In genomic region chr5:139482050-139482889, GRCh38 we compare ENCODE assay signal across 8 cellular contexts. TPM values are rescaled to one million over a fixed set of nuclear protein-coding genes. Genes with fewer than 3 reads are reported as not detected.
A peak's percentile ranks its signal among the peaks of the same experiment; 100 is the strongest.
DNase-seq lines count a peak whose midpoint lies in the region; ATAC-seq, FAIRE-seq and TF ChIP-seq lines count a peak whose summit lies in the region.

STING1 (minus strand) TSS chr5:139482758; CDS start chr5:139481704, 1,054 bp downstream.

- dilution Hi-C loops in endothelial cell of umbilical vein (cut with MboI; ENCODE audit: extremely low pct_ligation_motif_present, low sequenced_read_pairs), result no loop called here

- TF ChIP-seq POLR2A in endothelial cell of umbilical vein (IDR thresholded peaks at IDR 0.05; ENCODE audit: low read depth, low read length), result peak; percentile 58

- peak within 1 kb of the TSS; percentile 24 for H2AFZ ChIP-seq in endothelial cell of umbilical vein (ENCODE audit: low read depth, low read length)

- H3K79me2 ChIP-seq in endothelial cell of umbilical vein (ENCODE audit: control insufficient read depth, insufficient read depth, low read length), result peaks cover 14% of the 10 kb centered on the region

- H3K9ac ChIP-seq in endothelial cell of umbilical vein (replicated peaks; ENCODE audit: extremely low read depth, insufficient read depth, low read length), result peak within 1 kb of the TSS; percentile 86

- no peaks in the 10 kb centered on the region for H3K27me3 Mint-ChIP-seq in activated CD8-positive, alpha-beta T cell treated with anti-CD3 and anti-CD28 coated beads, Interleukin-2, amount 10 ng/mL, durations not matched to agents 7 days and 5 days (ENCODE audit: low read depth)

- no peaks in the 10 kb centered on the region for H3K9me3 Mint-ChIP-seq in activated CD8-positive, alpha-beta T cell treated with anti-CD3 and anti-CD28 coated beads, Interleukin-2, amount 10 ng/mL, durations not matched to agents 7 days and 5 days (ENCODE audit: insufficient read depth)

- POLR2A ChIA-PET in activated CD8-positive, alpha-beta T cell treated with anti-CD3 and anti-CD28 coated beads, Interleukin-2, amount 10 ng/mL, durations not matched to agents 7 days and 5 days (lab: Charles Lee), result interaction anchor here (0.6 to 2.6 kb wide), 27 partner anchors 8 to 210 kb away, joined by 3 to 35 read pairs (median 4); partner anchors contain the start of genes DNAJC18, PAIP2, SMIM33 and UBE2D2
- POLR2A ChIA-PET in endothelial cell of umbilical vein (lab: Charles Lee), result interaction anchor here (0.8 to 2.2 kb wide), 8 partner anchors 9 to 79 kb away, joined by 3 to 21 read pairs (median 6); partner anchors contain the start of genes DNAJC18, ECSCR and UBE2D2

- H3K9me3 ChIP-seq in endothelial cell of umbilical vein (replicated peaks; ENCODE audit: control insufficient read depth, insufficient read depth, low read length), result no peaks in the 10 kb centered on the region

- no peak for TF ChIP-seq CTCF in endothelial cell of umbilical vein (IDR thresholded peaks at IDR 0.05; ENCODE audit: extremely low read depth in 1 of 2, insufficient read depth in 1 of 2, low read depth in 1 of 2, low read length in 2 of 2)

- peaks cover 27% of the 10 kb centered on the region for H3K4me1 ChIP-seq in endothelial cell of umbilical vein (ENCODE audit: control insufficient read depth, extremely low read depth, insufficient read depth, low read length)

- peaks cover 29% of the 10 kb centered on the region for H3K36me3 Mint-ChIP-seq in activated CD8-positive, alpha-beta T cell treated with anti-CD3 and anti-CD28 coated beads, Interleukin-2, amount 10 ng/mL, durations not matched to agents 7 days and 5 days (ENCODE audit: low read depth)

- H3K27ac ChIP-seq in endothelial cell of umbilical vein (ENCODE audit: insufficient read depth, low read depth, low read length) (peak within 1 kb of the TSS; percentile 94), temporal lobe (ENCODE audit: low read depth, low read length) (peak within 1 kb of the TSS; percentile 77)

- peak within 1 kb of the TSS; percentile 79 for H3K4me3 Mint-ChIP-seq in activated CD8-positive, alpha-beta T cell treated with anti-CD3 and anti-CD28 coated beads, Interleukin-2, amount 10 ng/mL, durations not matched to agents 7 days and 5 days

- peak within 1 kb of the TSS; percentile 4 to 67 (median 42) for H3K4me3 ChIP-seq in endothelial cell of umbilical vein (replicated peaks in 1 of 3; ENCODE audit: insufficient read depth in 1 of 3, low read depth in 1 of 3, low read length in 3 of 3)

- peak within 1 kb of the TSS; percentile 87 for H3K4me2 ChIP-seq in endothelial cell of umbilical vein (ENCODE audit: insufficient read depth, low read length)

- no peaks in the 10 kb centered on the region for H4K20me1 ChIP-seq in endothelial cell of umbilical vein (replicated peaks; ENCODE audit: control insufficient read depth, extremely low read depth, insufficient read depth, low read length)

- intact Hi-C loops in endothelial cell of umbilical vein (cut with micrococcal nuclease), result loop anchor here (1.0 kb wide), 6 partner anchors 9 to 38 kb away; partner anchors contain the start of gene ECSCR

- TSS peak; percentile 71 for BruUV-seq in endothelial cell of umbilical vein (replicated peaks; lab: Mats Ljungman, UMichigan)

- no peaks in the 10 kb centered on the region for H3K9me1 ChIP-seq in endothelial cell of umbilical vein (replicated peaks; ENCODE audit: control insufficient read depth, extremely low read depth, insufficient read depth, low read length)

- H3K27ac Mint-ChIP-seq in activated CD8-positive, alpha-beta T cell treated with anti-CD3 and anti-CD28 coated beads, Interleukin-2, amount 10 ng/mL, durations not matched to agents 7 days and 5 days, result peak within 1 kb of the TSS; percentile 94

- DNase-seq in DMS53 treated with DMSO at 0.1 percent for 48 hours (lab: John Stamatoyannopoulos, UW; ENCODE audit: unreplicated experiment) (peak; percentile 68), NCI-H526 treated with DMSO at 0.1 percent for 48 hours (lab: John Stamatoyannopoulos, UW) (peak; percentile 36), endothelial cell of umbilical vein (ENCODE audit: low read depth, low spot score) (peak; percentile 90), myocyte (ENCODE audit: low read depth) (peak; percentile 98)
- DNase-seq in activated CD8-positive, alpha-beta T cell treated with anti-CD3 and anti-CD28 coated beads, Interleukin-2, amount 10 ng/mL, durations not matched to agents 7 days and 5 days, result peak; percentile 76

- peak; percentile 61 for ATAC-seq in HG02798 (IDR thresholded peaks at IDR 0.05; ENCODE audit: poor library complexity, unreplicated experiment)
- peak; percentile 90 for ATAC-seq in activated CD8-positive, alpha-beta T cell treated with anti-CD3 and anti-CD28 coated beads, Interleukin-2, amount 10 ng/mL, durations not matched to agents 7 days and 5 days
- no peak for ATAC-seq in HG03432 (IDR thresholded peaks at IDR 0.05; ENCODE audit: unreplicated experiment)

- H3K4me1 Mint-ChIP-seq in activated CD8-positive, alpha-beta T cell treated with anti-CD3 and anti-CD28 coated beads, Interleukin-2, amount 10 ng/mL, durations not matched to agents 7 days and 5 days (ENCODE audit: low read depth), result peaks cover 38% of the 10 kb centered on the region

- CTCF ChIA-PET in activated CD8-positive, alpha-beta T cell treated with anti-CD3 and anti-CD28 coated beads, Interleukin-2, amount 10 ng/mL, durations not matched to agents 7 days and 5 days (lab: Charles Lee), result interaction anchor here (0.7 to 3.4 kb wide), 15 partner anchors 9 to 231 kb away, joined by 3 to 43 read pairs (median 4); partner anchors contain the start of gene SMIM33
- CTCF ChIA-PET in endothelial cell of umbilical vein (lab: Charles Lee), result interaction anchor here (0.6 to 3.2 kb wide), 13 partner anchors 9 to 60 kb away, joined by 3 to 59 read pairs (median 8); partner anchors contain the start of genes ECSCR and SMIM33

- FAIRE-seq in endothelial cell of umbilical vein (lab: Jason Lieb, UNC), result peak; percentile 97

- no peaks in the 10 kb centered on the region for H3K27me3 ChIP-seq in endothelial cell of umbilical vein (ENCODE audit: control insufficient read depth in 2 of 2, insufficient read depth in 2 of 2, low read length in 2 of 2)

- H3K36me3 ChIP-seq in endothelial cell of umbilical vein (ENCODE audit: control insufficient read depth in 2 of 2, extremely low read depth in 1 of 2, insufficient read depth in 2 of 2, low read length in 2 of 2), result peaks cover 2 to 11% of the 10 kb centered on the region in 2 experiments

TF ChIP-seq in endothelial cell of umbilical vein, 7 proteins besides CTCF, POLR2A, EP300 and RAD21:
- no peak for TF ChIP-seq MYC (IDR thresholded peaks at IDR 0.05; ENCODE audit: low read depth, low read length)
- TF ChIP-seq MAX (IDR thresholded peaks at IDR 0.05; ENCODE audit: insufficient read depth, insufficient read length), result no peak
- peak; percentile 41 for TF ChIP-seq GATA2 (IDR thresholded peaks at IDR 0.05; ENCODE audit: insufficient read depth, insufficient read length, low read depth, low read length)
- TF ChIP-seq JUN (IDR thresholded peaks at IDR 0.05; ENCODE audit: borderline replicate concordance, insufficient read depth, insufficient read length, low read depth), result no peak
- TF ChIP-seq POLR2AphosphoS5 (IDR thresholded peaks at IDR 0.05; ENCODE audit: insufficient read depth, low read depth, low read length), result peak; percentile 80
- no peak for TF ChIP-seq EZH2 (IDR thresholded peaks at IDR 0.05; ENCODE audit: borderline replicate concordance, low read depth, low read length, severe bottlenecking)
- TF ChIP-seq FOS (IDR thresholded peaks at IDR 0.05; ENCODE audit: borderline replicate concordance, insufficient read depth, low read length), result peak; percentile 50

RNA-seq across cellular contexts. Expression of gene STING1, which starts in this region (rescaled TPM):
- total RNA-seq in activated CD8-positive, alpha-beta T cell treated with anti-CD3 and anti-CD28 coated beads, Interleukin-2, amount 10 ng/mL, durations not matched to agents 7 days and 5 days, result 10 to 100 TPM; 64.9 to 67.4 TPM
- total RNA-seq in endothelial cell of umbilical vein (108 and 127 TPM in 2 replicates), myocyte (22.0 and 79.1 TPM in 2 replicates), temporal lobe (3.2 TPM)
- 143 and 185 TPM in 2 replicates for polyA plus RNA-seq in endothelial cell of umbilical vein
- polyA plus RNA-seq in endothelial cell of umbilical vein (2011; cell fraction: cytosol; rRNA removed), result 70.0 and 88.1 TPM in 2 replicates
- polyA plus RNA-seq in endothelial cell of umbilical vein (2011; cell fraction: nucleus; rRNA removed), result 174 and 214 TPM in 2 replicates
- polyA plus RNA-seq in endothelial cell of umbilical vein (2012), result 57.7 and 58.8 TPM in 2 replicates
- polyA minus RNA-seq in endothelial cell of umbilical vein, result 102 and 117 TPM in 2 replicates
- 20.3 TPM for polyA minus RNA-seq in endothelial cell of umbilical vein (2011; cell fraction: cytosol; rRNA and poly(A)+ RNA removed)
- polyA minus RNA-seq in endothelial cell of umbilical vein (2011; cell fraction: nucleus; rRNA and poly(A)+ RNA removed), result 37.9 and 67.7 TPM in 2 replicates
- 52.6 TPM for polyA plus RNA-seq in myocyte (2012)

Comparison
In these comparisons a context has a peak if more than half of its experiments do, and no peak if none do; other contexts are left out.
1. DNase-seq: peak in every context shown above with its lines; median percentile 98 in myocyte; 90 in endothelial cell of umbilical vein; 76 in activated CD8-positive, alpha-beta T cell treated with anti-CD3 and anti-CD28 coated beads, Interleukin-2, amount 10 ng/mL, durations not matched to agents 7 days and 5 days; 68 in DMS53 treated with DMSO at 0.1 percent for 48 hours; 36 in NCI-H526 treated with DMSO at 0.1 percent for 48 hours.